ENCODE assay signal across 17 cellular contexts in genomic region chr1:64842244-64842643, GRCh38.
"Had no signal": no experiment of that assay in that cellular context is flagged by ENCODE, and none has a peak within 500 bp of the region (broad histone marks: within the 10 kb centered on the region; RNA-seq: fewer than 3 reads in every experiment).

No MANE protein-coding gene starts in this region.

- H3K9me3 Mint-ChIP-seq: activated naive CD8-positive, alpha-beta T cell treated with anti-CD3 and anti-CD28 coated beads, Interleukin-2, amount 10 ng/mL, durations not matched to agents 7 days and 5 days; activated T-helper 2 cell treated with anti-CD3 and anti-CD28 coated beads, Interferon-gamma antibody, Interleukin-2, Interleukin-4, amounts not matched to agents 10 μg/mL and 5 μg/mL and 100 μg/mL, durations not matched to agents 14 hours and 24 hours and 36 hours; brain; mesothelial cell of epicardium; natural killer cell treated with Interleukin-12 subunit alpha and Interleukin-12 subunit beta and Interleukin-15 and Interleukin-18, amount 100 ng/mL, for 72 hours had no signal

- H3K27ac Mint-ChIP-seq: activated CD4-positive, alpha-beta T cell treated with anti-CD3 and anti-CD28 coated beads for 36 hours; activated naive CD8-positive, alpha-beta T cell treated with anti-CD3 and anti-CD28 coated beads, Interleukin-2, amount 10 ng/mL, durations not matched to agents 7 days and 5 days; activated T-helper 2 cell treated with anti-CD3 and anti-CD28 coated beads, Interferon-gamma antibody, Interleukin-2, Interleukin-4, amounts not matched to agents 10 μg/mL and 5 μg/mL and 100 μg/mL, durations not matched to agents 14 hours and 24 hours and 36 hours; mesothelial cell of epicardium had no signal

- DNase-seq: activated CD4-positive, alpha-beta T cell treated with anti-CD3 and anti-CD28 coated beads for 36 hours; activated CD4-positive, alpha-beta T cell treated with anti-CD3 and anti-CD28 coated beads, Interleukin-2, amount 50 U/mL, for 48 hours; activated naive CD4-positive, alpha-beta T cell treated with Interleukin-2 at 50 U/mL for 16 hours; activated naive CD8-positive, alpha-beta T cell treated with anti-CD3 and anti-CD28 coated beads, Interleukin-2, amount 10 ng/mL, durations not matched to agents 7 days and 5 days; activated T-cell treated with anti-CD3 and anti-CD28 coated beads, Interleukin-2, amount 50 U/mL, for 1 hour; central memory CD4-positive, alpha-beta T cell; dorsolateral prefrontal cortex; heart left ventricle; retina; stimulated activated naive CD4-positive, alpha-beta T cell; substantia nigra; tibial artery had no signal

- H3K4me1 Mint-ChIP-seq: activated naive CD8-positive, alpha-beta T cell treated with anti-CD3 and anti-CD28 coated beads, Interleukin-2, amount 10 ng/mL, durations not matched to agents 7 days and 5 days; brain; mesothelial cell of epicardium had no signal

- H3K9me3 ChIP-seq: gastroesophageal sphincter, heart left ventricle, tibial artery had no signal

- H3K27me3 ChIP-seq: dorsolateral prefrontal cortex, gastroesophageal sphincter, heart left ventricle, tibial artery had no signal

- H3K27me3 Mint-ChIP-seq: activated CD4-positive, alpha-beta T cell treated with anti-CD3 and anti-CD28 coated beads for 36 hours; activated naive CD8-positive, alpha-beta T cell treated with anti-CD3 and anti-CD28 coated beads, Interleukin-2, amount 10 ng/mL, durations not matched to agents 7 days and 5 days; natural killer cell treated with Interleukin-12 subunit alpha and Interleukin-12 subunit beta and Interleukin-15 and Interleukin-18, amount 100 ng/mL, for 72 hours had no signal

- H3K4me3 Mint-ChIP-seq: activated CD4-positive, alpha-beta T cell treated with anti-CD3 and anti-CD28 coated beads for 36 hours; activated naive CD8-positive, alpha-beta T cell treated with anti-CD3 and anti-CD28 coated beads, Interleukin-2, amount 10 ng/mL, durations not matched to agents 7 days and 5 days; brain; mesothelial cell of epicardium; natural killer cell treated with Interleukin-12 subunit alpha and Interleukin-12 subunit beta and Interleukin-15 and Interleukin-18, amount 100 ng/mL, for 72 hours had no signal

- H3K4me3 ChIP-seq: dorsolateral prefrontal cortex, gastroesophageal sphincter, heart left ventricle, tibial artery had no signal
